ENCODE assay signal across 19 cellular contexts in genomic region chr1:179287456-179287855, GRCh38.
"Had no signal": no experiment of that assay in that cellular context is flagged by ENCODE, and none has a peak within 500 bp of the region (broad histone marks: within the 10 kb centered on the region; RNA-seq: fewer than 3 reads in every experiment).

No MANE protein-coding gene starts in this region.

- ATAC-seq: activated CD4-positive, alpha-beta T cell treated with anti-CD3 and anti-CD28 coated beads for 36 hours; left cardiac atrium had no signal

- H3K27ac Mint-ChIP-seq: activated CD4-positive, alpha-beta memory T cell treated with anti-CD3 and anti-CD28 coated beads for 36 hours; activated CD4-positive, alpha-beta T cell treated with anti-CD3 and anti-CD28 coated beads for 36 hours; activated naive CD4-positive, alpha-beta T cell treated with anti-CD3 and anti-CD28 coated beads, Interleukin-2, amount 50 U/mL, for 24 hours; activated T-cell treated with anti-CD3 and anti-CD28 coated beads, Interleukin-2, amount 50 U/mL, for 24 hours; immature natural killer cell had no signal

- H3K27me3 Mint-ChIP-seq: activated CD4-positive, alpha-beta memory T cell treated with anti-CD3 and anti-CD28 coated beads for 36 hours; activated CD4-positive, alpha-beta T cell treated with anti-CD3 and anti-CD28 coated beads for 36 hours; activated naive CD4-positive, alpha-beta T cell treated with anti-CD3 and anti-CD28 coated beads, Interleukin-2, amount 50 U/mL, for 24 hours; activated T-cell treated with anti-CD3 and anti-CD28 coated beads, Interleukin-2, amount 50 U/mL, for 24 hours had no signal

- H3K9me3 Mint-ChIP-seq: activated CD4-positive, alpha-beta memory T cell treated with anti-CD3 and anti-CD28 coated beads for 36 hours; activated naive CD4-positive, alpha-beta T cell treated with anti-CD3 and anti-CD28 coated beads, Interleukin-2, amount 50 U/mL, for 24 hours; activated T-cell treated with anti-CD3 and anti-CD28 coated beads, Interleukin-2, amount 50 U/mL, for 24 hours; immature natural killer cell; type B pancreatic cell had no signal

- H3K9ac ChIP-seq: parathyroid adenoma had no signal

- H3K4me1 ChIP-seq: parathyroid adenoma had no signal

- H3K9me3 ChIP-seq: esophagus squamous epithelium had no signal

- H3K36me3 Mint-ChIP-seq: activated CD4-positive, alpha-beta memory T cell treated with anti-CD3 and anti-CD28 coated beads for 36 hours; activated naive CD4-positive, alpha-beta T cell treated with anti-CD3 and anti-CD28 coated beads, Interleukin-2, amount 50 U/mL, for 24 hours; immature natural killer cell; naive B cell; type B pancreatic cell had no signal

- H3K4me3 Mint-ChIP-seq: activated CD4-positive, alpha-beta memory T cell treated with anti-CD3 and anti-CD28 coated beads for 36 hours; activated CD4-positive, alpha-beta T cell treated with anti-CD3 and anti-CD28 coated beads for 36 hours; activated naive CD4-positive, alpha-beta T cell treated with anti-CD3 and anti-CD28 coated beads, Interleukin-2, amount 50 U/mL, for 24 hours; activated T-cell treated with anti-CD3 and anti-CD28 coated beads, Interleukin-2, amount 50 U/mL, for 24 hours; immature natural killer cell; naive B cell; type B pancreatic cell had no signal

- DNase-seq: activated CD4-positive, alpha-beta memory T cell treated with anti-CD3 and anti-CD28 coated beads for 36 hours; activated CD4-positive, alpha-beta T cell treated with anti-CD3 and anti-CD28 coated beads for 36 hours; activated effector memory CD4-positive, alpha-beta T cell treated with Interleukin-2 at 50 U/mL for 16 hours; activated T-cell treated with anti-CD3 and anti-CD28 coated beads, Interleukin-2, amount 50 U/mL, for 24 hours; amniotic stem cell; caudate nucleus; esophagus squamous epithelium; foreskin fibroblast; glutamatergic neuron; immature natural killer cell; left cardiac atrium; naive B cell; stimulated activated CD4-positive, alpha-beta T cell treated with anti-CD3 and anti-CD28 coated beads, Interleukin-4, amount 100 ng/mL, for 4 hours; stimulated activated CD8-positive, alpha-beta memory T cell treated with anti-CD3 and anti-CD28 coated beads, Interleukin-4, amount 100 ng/mL, for 48 hours; stimulated activated naive CD4-positive, alpha-beta T cell treated with Interleukin-2 at 50 U/mL for 16 hours had no signal

- H3K4me1 Mint-ChIP-seq: activated CD4-positive, alpha-beta T cell treated with anti-CD3 and anti-CD28 coated beads for 36 hours; activated naive CD4-positive, alpha-beta T cell treated with anti-CD3 and anti-CD28 coated beads, Interleukin-2, amount 50 U/mL, for 24 hours; immature natural killer cell; naive B cell had no signal

- H3K36me3 ChIP-seq: esophagus squamous epithelium had no signal

- H3K27ac ChIP-seq: esophagus squamous epithelium, parathyroid adenoma had no signal

- H3K4me3 ChIP-seq: esophagus squamous epithelium, lung had no signal

- H3K27me3 ChIP-seq: esophagus squamous epithelium had no signal
